28 cellular contexts compared by ENCODE assay signal in the genomic region with DNA sequence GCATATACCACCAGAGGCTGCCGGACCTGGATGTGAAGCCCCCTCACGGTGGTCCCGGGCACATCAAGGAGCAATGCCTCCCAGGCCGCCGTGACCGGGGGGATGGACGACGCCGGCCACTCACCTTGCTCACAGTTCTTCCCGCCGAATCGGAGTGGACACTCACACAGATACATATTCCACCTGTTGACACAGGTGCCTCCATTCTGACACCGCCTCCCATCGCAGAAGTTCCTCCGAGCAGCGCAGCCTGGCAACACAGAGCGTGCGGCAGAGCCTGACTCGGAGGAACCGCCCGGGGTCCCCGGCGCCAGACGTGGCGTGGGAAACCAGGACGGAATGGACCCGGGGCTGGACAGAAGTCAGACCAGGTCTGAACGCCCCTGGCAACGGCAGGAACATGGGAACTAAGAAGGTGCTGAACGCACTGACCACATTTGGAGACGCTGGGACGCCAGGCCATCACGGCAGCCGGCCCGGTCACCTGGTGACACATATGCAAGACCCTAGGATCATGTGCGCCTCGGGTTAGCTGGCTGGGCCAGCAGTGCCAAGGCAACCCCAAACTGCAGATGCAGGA.
"Had no signal": no experiment of that assay in that cellular context is flagged by ENCODE, and none has a peak within 500 bp of the region (broad histone marks: within the 10 kb centered on the region; RNA-seq: fewer than 3 reads in every experiment).

No MANE protein-coding gene starts in this region.

- H3K27me3 ChIP-seq: neural progenitor cell, neutrophil, pancreas, right atrium auricular region, right lobe of liver, stomach, thyroid gland, tibial nerve, upper lobe of right lung, uterus had no signal

- ATAC-seq: naive thymus-derived CD4-positive, alpha-beta T cell; natural killer cell; pancreas; right lobe of liver; stimulated activated effector memory CD8-positive, alpha-beta T cell treated with anti-CD3 and anti-CD28 coated beads, Interleukin-12 subunit alpha, Interleukin-12 subunit beta, amount 100 ng/mL, for 72 hours; stimulated activated naive B cell treated with anti-CD40 and anti-IgM and Interleukin-4, amounts not matched to agents 10 μg/mL and 1 μg/mL and 100 μg/mL, for 72 hours; upper lobe of right lung had no signal

- H3K36me3 ChIP-seq: neural progenitor cell, neutrophil, pancreas, prostate gland, right atrium auricular region, right lobe of liver, sigmoid colon, thoracic aorta, tibial nerve, upper lobe of right lung, uterus had no signal

- H3K4me1 ChIP-seq: pancreas, right lobe of liver, sigmoid colon, stomach, thyroid gland, tibial nerve, upper lobe of right lung, uterus had no signal

- H3K4me3 Mint-ChIP-seq: naive thymus-derived CD4-positive, alpha-beta T cell; natural killer cell; nephron; neural progenitor cell; stimulated activated effector memory CD8-positive, alpha-beta T cell treated with anti-CD3 and anti-CD28 coated beads, Interleukin-12 subunit alpha, Interleukin-12 subunit beta, amount 100 ng/mL, for 72 hours; stimulated activated naive B cell treated with anti-CD40 and anti-IgM and Interleukin-4, amounts not matched to agents 10 μg/mL and 1 μg/mL and 100 μg/mL, for 72 hours; stimulated activated naive CD8-positive, alpha-beta T cell treated with anti-CD3 and anti-CD28 coated beads, Interleukin-15, Interleukin-2, amounts not matched to agents 100 ng/mL and 50 ng/mL, for 24 hours; type B pancreatic cell had no signal

- H3K4me2 ChIP-seq: neural progenitor cell had no signal

- H3K4me1 Mint-ChIP-seq: naive thymus-derived CD4-positive, alpha-beta T cell; nephron; stimulated activated effector memory CD8-positive, alpha-beta T cell treated with anti-CD3 and anti-CD28 coated beads, Interleukin-12 subunit alpha, Interleukin-12 subunit beta, amount 100 ng/mL, for 72 hours had no signal

- H3K27ac ChIP-seq: neural progenitor cell, neutrophil, pancreas, prostate gland, right atrium auricular region, right lobe of liver, sigmoid colon, stomach, thoracic aorta, thyroid gland, tibial nerve, upper lobe of right lung, uterus had no signal

- H3K9me3 ChIP-seq: neutrophil, pancreas, prostate gland, right atrium auricular region, right lobe of liver, sigmoid colon, stomach, thoracic aorta, thyroid gland, tibial nerve, upper lobe of right lung, uterus had no signal

- H3K36me3 Mint-ChIP-seq: naive thymus-derived CD4-positive, alpha-beta T cell; natural killer cell; stimulated activated effector memory CD8-positive, alpha-beta T cell treated with anti-CD3 and anti-CD28 coated beads, Interleukin-12 subunit alpha, Interleukin-12 subunit beta, amount 100 ng/mL, for 72 hours; type B pancreatic cell had no signal

- DNase-seq: naive thymus-derived CD4-positive, alpha-beta T cell; natural killer cell; nucleus accumbens; retina; right lobe of liver; sigmoid colon; small intestine; stimulated activated CD4-positive, alpha-beta T cell treated with anti-CD3 and anti-CD28 coated beads, Interleukin-15, amount 100 ng/mL, for 24 hours; stimulated activated CD4-positive, alpha-beta T cell treated with anti-CD3 and anti-CD28 coated beads, Interleukin-2, amount 100 ng/mL, for 24 hours; stimulated activated CD4-positive, alpha-beta T cell treated with anti-CD3 and anti-CD28 coated beads, Interleukin-2, amount 100 ng/mL, for 48 hours; stimulated activated CD4-positive, alpha-beta T cell treated with anti-CD3 and anti-CD28 coated beads, Interleukin-4, amount 100 ng/mL, for 24 hours; stimulated activated naive B cell treated with anti-CD40 and anti-IgM and Interleukin-4, amounts not matched to agents 10 μg/mL and 1 μg/mL and 100 μg/mL, for 72 hours; stimulated activated naive CD4-positive, alpha-beta T cell treated with Interleukin-2 at 50 U/mL for 16 hours; stomach; thyroid gland; upper lobe of right lung; uterus had no signal

- H2AFZ ChIP-seq: neural progenitor cell had no signal

- H3K9ac ChIP-seq: neural progenitor cell had no signal

- H3K27me3 Mint-ChIP-seq: naive thymus-derived CD4-positive, alpha-beta T cell; stimulated activated naive CD8-positive, alpha-beta T cell treated with anti-CD3 and anti-CD28 coated beads, Interleukin-15, Interleukin-2, amounts not matched to agents 100 ng/mL and 50 ng/mL, for 24 hours had no signal

- H3K4me3 ChIP-seq: neural progenitor cell, pancreas, prostate gland, right atrium auricular region, right lobe of liver, sigmoid colon, stomach, thoracic aorta, thyroid gland, tibial nerve, upper lobe of right lung, uterus had no signal

- H3K9me3 Mint-ChIP-seq: natural killer cell; nephron; neural progenitor cell; stimulated activated effector memory CD8-positive, alpha-beta T cell treated with anti-CD3 and anti-CD28 coated beads, Interleukin-12 subunit alpha, Interleukin-12 subunit beta, amount 100 ng/mL, for 72 hours; stimulated activated naive B cell treated with anti-CD40 and anti-IgM and Interleukin-4, amounts not matched to agents 10 μg/mL and 1 μg/mL and 100 μg/mL, for 72 hours; stimulated activated naive CD8-positive, alpha-beta T cell treated with anti-CD3 and anti-CD28 coated beads, Interleukin-15, Interleukin-2, amounts not matched to agents 100 ng/mL and 50 ng/mL, for 24 hours; type B pancreatic cell had no signal

- H3K27ac Mint-ChIP-seq: naive thymus-derived CD4-positive, alpha-beta T cell; natural killer cell; nephron; neural progenitor cell; stimulated activated effector memory CD8-positive, alpha-beta T cell treated with anti-CD3 and anti-CD28 coated beads, Interleukin-12 subunit alpha, Interleukin-12 subunit beta, amount 100 ng/mL, for 72 hours; stimulated activated naive B cell treated with anti-CD40 and anti-IgM and Interleukin-4, amounts not matched to agents 10 μg/mL and 1 μg/mL and 100 μg/mL, for 72 hours; stimulated activated naive CD8-positive, alpha-beta T cell treated with anti-CD3 and anti-CD28 coated beads, Interleukin-15, Interleukin-2, amounts not matched to agents 100 ng/mL and 50 ng/mL, for 24 hours; type B pancreatic cell had no signal
